Comparison of ENCODE assay signal across 1 cellular context in genomic region chr10:121554916-121555315, GRCh38. TPM values are rescaled to one million over a fixed set of nuclear protein-coding genes. Genes with fewer than 3 reads are reported as not detected.
"Had no signal": no experiment of that assay in that cellular context is flagged by ENCODE, and none has a peak within 500 bp of the region (broad histone marks: within the 10 kb centered on the region; RNA-seq: fewer than 3 reads in every experiment).

No MANE protein-coding gene starts in this region.

RNA-seq across cellular contexts. Expression of gene FGFR2, which starts 43.3 kb away (rescaled TPM):
- total RNA-seq: IMR-90 had no signal
- polyA plus RNA-seq: IMR-90 had no signal
